23 cellular contexts compared by ENCODE assay signal in genomic region chr10:74187237-74187636, GRCh38. TPM values are rescaled to one million over a fixed set of nuclear protein-coding genes. Genes with fewer than 3 reads are reported as not detected.
A peak's percentile ranks its signal among the peaks of the same experiment; 100 is the strongest.
DNase-seq lines count a peak whose midpoint lies in the region; ATAC-seq, FAIRE-seq and TF ChIP-seq lines count a peak whose summit lies in the region.
"Had no signal": no experiment of that assay in that cellular context is flagged by ENCODE, and none has a peak within 500 bp of the region (broad histone marks: within the 10 kb centered on the region; RNA-seq: fewer than 3 reads in every experiment).

No MANE protein-coding gene starts in this region.

- TF ChIP-seq POLR2A in H54 (IDR thresholded peaks at IDR 0.05; ENCODE audit: low read depth, low read length) (no peak), GM18505 (IDR thresholded peaks at IDR 0.05; ENCODE audit: borderline replicate concordance, extremely low read depth, insufficient read depth, insufficient read length) (no peak)

- H3K36me3 Mint-ChIP-seq in central memory CD8-positive, alpha-beta T cell (ENCODE audit: insufficient read depth), result peaks cover 4% of the 10 kb centered on the region
- peaks cover 0 to 3% (median 0%) of the 10 kb centered on the region in 3 donors for H3K36me3 Mint-ChIP-seq in naive thymus-derived CD8-positive, alpha-beta T cell

- peak overlapping the region; percentile 70 for H3K27ac Mint-ChIP-seq in central memory CD8-positive, alpha-beta T cell (ENCODE audit: low read depth)
- peak overlapping the region in 9 of 10 donors; percentile 33 to 89 (median 67) for H3K27ac Mint-ChIP-seq in naive thymus-derived CD8-positive, alpha-beta T cell

- H3K27me3 ChIP-seq in SK-N-SH (ENCODE audit: insufficient read depth), result no peaks in the 10 kb centered on the region
- H3K27me3 ChIP-seq: esophagus squamous epithelium, SJSA1, tibial nerve had no signal

- H3K27me3 Mint-ChIP-seq in central memory CD8-positive, alpha-beta T cell, result no peaks in the 10 kb centered on the region
- no peaks in the 10 kb centered on the region for H3K27me3 Mint-ChIP-seq in naive thymus-derived CD8-positive, alpha-beta T cell

- no peaks in the 10 kb centered on the region for H3K9me3 Mint-ChIP-seq in central memory CD8-positive, alpha-beta T cell
- H3K9me3 Mint-ChIP-seq in naive thymus-derived CD8-positive, alpha-beta T cell, result peaks cover 0 to 4% (median 0%) of the 10 kb centered on the region in 9 donors

- H3K4me1 ChIP-seq in SK-N-SH (ENCODE audit: control insufficient read depth in 1 of 2, insufficient read depth in 2 of 2, low read depth in 1 of 2, low read length in 1 of 2), result peaks cover 4 to 15% of the 10 kb centered on the region in 2 experiments; a peak in 3 of 4 replicates

- no peak overlapping the region for H2AFZ ChIP-seq in SK-N-SH (ENCODE audit: low read depth)

- no peaks in the 10 kb centered on the region for H3K9me3 ChIP-seq in SK-N-SH
- H3K9me3 ChIP-seq: esophagus squamous epithelium, mucosa of descending colon, SJSA1, tibial nerve had no signal

- H3K4me3 ChIP-seq in SK-N-SH (ENCODE audit: low read depth in 2 of 2, low read length in 1 of 2), result no peak overlapping the region
- H3K4me3 ChIP-seq: esophagus squamous epithelium, mucosa of descending colon, SJSA1, tibial nerve had no signal

- DNase-seq in SK-N-SH, result no peak
- DNase-seq in H54 (ENCODE audit: insufficient read length, low spot score), result no peak
- DNase-seq in central memory CD8-positive, alpha-beta T cell (ENCODE audit: low spot score in 2 of 2), result no peak
- no peak for DNase-seq in naive thymus-derived CD8-positive, alpha-beta T cell
- no peak for DNase-seq in NCI-H524 treated with DMSO at 0.1 percent for 48 hours (lab: John Stamatoyannopoulos, UW)
- DNase-seq: activated gamma-delta T cell treated with Interleukin-2 at 50 U/mL for 16 hours; anterior cingulate cortex; C1 segment of cervical spinal cord; central memory CD4-positive, alpha-beta T cell; esophagus squamous epithelium; GF-D8; mucosa of descending colon; NCI-H1417 treated with DMSO at 0.1 percent for 48 hours; NCI-H82; OCI-M1; T-helper 9 cell had no signal

- peaks cover 36% of the 10 kb centered on the region for H3K4me1 Mint-ChIP-seq in central memory CD8-positive, alpha-beta T cell
- peaks cover 13 to 59% (median 41%) of the 10 kb centered on the region in 4 donors for H3K4me1 Mint-ChIP-seq in naive thymus-derived CD8-positive, alpha-beta T cell

- 100% methylated on average over 1 of the region's 1 CpG for WGBS in SK-N-SH (ENCODE audit: low lambda C conversion rate)

- peaks cover 40% of the 10 kb centered on the region for H3F3A ChIP-seq in SK-N-SH (replicated peaks; ENCODE audit: insufficient read depth)

- no peak for TF ChIP-seq CTCF in SK-N-SH (IDR thresholded peaks at IDR 0.05)

- peak; percentile 65 for FAIRE-seq in H54 (lab: Jason Lieb, UNC)

- no peaks in the 10 kb centered on the region for H3K36me3 ChIP-seq in SK-N-SH (replicated peaks in 1 of 2; ENCODE audit: control insufficient read depth in 1 of 2, insufficient read depth in 2 of 2, low read length in 1 of 2)
- H3K36me3 ChIP-seq: esophagus squamous epithelium, SJSA1, tibial nerve had no signal

- H3K9ac ChIP-seq in SK-N-SH, result no peak overlapping the region

- no peak overlapping the region for H3K4me3 Mint-ChIP-seq in central memory CD8-positive, alpha-beta T cell
- no peak overlapping the region for H3K4me3 Mint-ChIP-seq in naive thymus-derived CD8-positive, alpha-beta T cell

- H3K9me2 ChIP-seq in SK-N-SH, result no peaks in the 10 kb centered on the region

- ATAC-seq in SK-N-SH treated with all-trans-retinoic acid at 6 μM for 48 hours, result no peak
- ATAC-seq in central memory CD8-positive, alpha-beta T cell (replicated peaks; ENCODE audit: extremely low read depth, poor library complexity, severe bottlenecking), result no peak
- ATAC-seq in naive thymus-derived CD8-positive, alpha-beta T cell, result no peak
- no peak for ATAC-seq in HG02885 (IDR thresholded peaks at IDR 0.05; ENCODE audit: poor library complexity, unreplicated experiment)
- ATAC-seq in GM18505 (IDR thresholded peaks at IDR 0.05; ENCODE audit: unreplicated experiment), result no peak
- ATAC-seq: left lobe of liver, mucosa of descending colon had no signal

- no peak overlapping the region for H3K4me2 ChIP-seq in SK-N-SH

- TF ChIP-seq EP300 in SK-N-SH (IDR thresholded peaks at IDR 0.05; ENCODE audit: borderline replicate concordance in 1 of 2, low read depth in 1 of 2, low read length in 1 of 2), result no peak

- TF ChIP-seq RAD21 in SK-N-SH (IDR thresholded peaks at IDR 0.05; ENCODE audit: low read length), result no peak

- POLR2A ChIA-PET in SK-N-SH (lab: Yijun Ruan, JAX), result no interaction called here
- POLR2A ChIA-PET in naive thymus-derived CD8-positive, alpha-beta T cell (lab: Charles Lee), result interaction anchor here (1.1 kb wide), 1 partner anchor 11 kb away, joined by 4 read pairs; no protein-coding TSS in a partner anchor

- CTCF ChIA-PET in SK-N-SH (lab: Yijun Ruan, JAX), result interaction anchor here (0.7 kb wide), 1 partner anchor 53 kb away, joined by 3 read pairs; no protein-coding TSS in a partner anchor

- H3K79me2 ChIP-seq in SK-N-SH (ENCODE audit: insufficient read depth), result peaks cover 89% of the 10 kb centered on the region

- peak overlapping the region in 1 of 2 experiments; percentile 27; a peak in 1 of 4 replicates for H3K27ac ChIP-seq in SK-N-SH (ENCODE audit: low read depth in 2 of 2, low read length in 1 of 2)
- H3K27ac ChIP-seq: 22Rv1, SJSA1 had no signal

- H4K20me1 ChIP-seq in SK-N-SH (ENCODE audit: insufficient read depth), result no peaks in the 10 kb centered on the region

TF ChIP-seq in SK-N-SH treated with all-trans-retinoic acid at 6 μM for 48 hours, 23 proteins besides CTCF, POLR2A, EP300 and RAD21:
- TF ChIP-seq PPARA (CRISPR knock-in tag; IDR thresholded peaks at IDR 0.05; ENCODE audit: borderline replicate concordance) (no peak), ZFP3 (CRISPR knock-in tag; IDR thresholded peaks at IDR 0.05) (peak; percentile 96), RARB (CRISPR knock-in tag; IDR thresholded peaks at IDR 0.05) (no peak)

TF ChIP-seq in SK-N-SH, 30 proteins besides CTCF, POLR2A, EP300 and RAD21:
- no peak for TF ChIP-seq FOSL2 (IDR thresholded peaks at IDR 0.05; ENCODE audit: borderline replicate concordance, low read depth)
- no peak for TF ChIP-seq ZBTB33 (IDR thresholded peaks at IDR 0.05; ENCODE audit: borderline replicate concordance, low read depth)
- no peak for TF ChIP-seq RCOR1 (IDR thresholded peaks at IDR 0.05; ENCODE audit: low read length)
- TF ChIP-seq MXI1 (IDR thresholded peaks at IDR 0.05; ENCODE audit: low read depth, low read length), result no peak
- no peak for TF ChIP-seq GABPA (IDR thresholded peaks at IDR 0.05; ENCODE audit: low read depth)
- no peak for TF ChIP-seq TCF12 (IDR thresholded peaks at IDR 0.05)
- TF ChIP-seq EZH2phosphoT487 (IDR thresholded peaks at IDR 0.05; ENCODE audit: borderline replicate concordance, low read depth), result no peak
- TF ChIP-seq CHD2 (IDR thresholded peaks at IDR 0.05; ENCODE audit: low read length, partially characterized antibody), result no peak
- no peak for TF ChIP-seq YY1 (IDR thresholded peaks at IDR 0.05; ENCODE audit: low read depth)
- TF ChIP-seq USF2 (IDR thresholded peaks at IDR 0.05; ENCODE audit: borderline replicate concordance, low read depth, low read length), result no peak
- no peak for TF ChIP-seq USF1 (IDR thresholded peaks at IDR 0.05; ENCODE audit: borderline replicate concordance, low read depth)
- TF ChIP-seq MEF2A (IDR thresholded peaks at IDR 0.05; ENCODE audit: borderline replicate concordance, low read depth), result no peak
- no peak for TF ChIP-seq FOXJ3 (CRISPR knock-in tag; IDR thresholded peaks at IDR 0.05)
- no peak for TF ChIP-seq FOXM1 (IDR thresholded peaks at IDR 0.05; ENCODE audit: low read depth)
- TF ChIP-seq RFX5 (IDR thresholded peaks at IDR 0.05; ENCODE audit: low read length), result no peak

RNA-seq across cellular contexts. Expression of gene ADK, which starts 36.2 kb away (rescaled TPM):
- 25.1 and 34.6 TPM in 2 replicates for polyA plus RNA-seq in SK-N-SH (2012; rRNA removed)
- polyA plus RNA-seq in SK-N-SH (2012; cell fraction: cytosol; rRNA removed), result 43.1 and 51.1 TPM in 2 replicates
- polyA plus RNA-seq in SK-N-SH (2012; cell fraction: nucleus; rRNA removed), result 6.9 and 14.4 TPM in 2 replicates
- 10 to 100 TPM; 29.6 to 32.9 TPM for total RNA-seq in naive thymus-derived CD8-positive, alpha-beta T cell
- polyA plus RNA-seq in naive thymus-derived CD8-positive, alpha-beta T cell, result 10 to 100 TPM; 48.7 to 52.4 (median 49.0) TPM

RNA-seq across cellular contexts. Expression of gene AP3M1, which starts 36.6 kb away (rescaled TPM):
- 17.7 and 25.8 TPM in 2 replicates for polyA plus RNA-seq in SK-N-SH (2012; rRNA removed)
- polyA plus RNA-seq in SK-N-SH (2012; cell fraction: cytosol; rRNA removed), result 26.6 and 27.1 TPM in 2 replicates
- polyA plus RNA-seq in SK-N-SH (2012; cell fraction: nucleus; rRNA removed), result 10.4 and 21.8 TPM in 2 replicates
- total RNA-seq in naive thymus-derived CD8-positive, alpha-beta T cell, result 10 to 100 TPM; 39.4 to 40.2 TPM
- 10 to 100 TPM; 24.7 to 36.0 (median 28.4) TPM for polyA plus RNA-seq in naive thymus-derived CD8-positive, alpha-beta T cell
